ENCODE assay signal across 8 cellular contexts in the genomic region with DNA sequence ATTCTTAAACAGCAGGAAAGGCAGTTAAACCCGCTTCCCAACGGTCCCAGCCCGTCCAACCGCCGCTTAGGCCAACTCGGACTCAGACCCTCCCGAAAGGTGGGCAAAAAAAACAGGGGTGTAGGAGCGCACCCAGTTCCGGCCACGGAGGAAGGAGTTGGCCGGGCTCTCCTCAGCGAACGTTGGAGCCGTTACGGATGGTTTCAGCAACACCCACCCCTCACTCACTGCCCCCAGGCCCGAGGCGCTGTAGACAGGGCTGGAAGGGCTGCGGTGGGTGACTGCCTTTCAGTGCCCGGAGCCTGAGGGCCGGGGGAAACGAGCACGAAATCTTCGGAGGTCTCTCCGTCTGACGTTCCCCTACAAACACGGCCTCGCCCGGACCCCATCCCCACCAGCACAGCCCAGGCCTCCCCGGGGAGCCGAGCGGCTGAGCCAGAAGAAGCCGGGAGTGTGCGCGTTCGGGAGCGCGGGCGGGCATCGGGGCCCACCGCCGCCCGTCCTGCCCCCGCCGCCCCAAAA. TPM values are rescaled to one million over a fixed set of nuclear protein-coding genes. Genes with fewer than 3 reads are reported as not detected.
DNase-seq lines count a peak whose midpoint lies in the region; ATAC-seq and TF ChIP-seq lines count a peak whose summit lies in the region.

No MANE protein-coding gene starts in this region.

- no peak for TF ChIP-seq EP300 in upper lobe of left lung (IDR thresholded peaks at IDR 0.05)

- H3K36me3 Mint-ChIP-seq in CD14-positive monocyte: peaks cover 0 to 2% of the 10 kb centered on the region in 2 donors
- peaks cover 3% of the 10 kb centered on the region for H3K36me3 Mint-ChIP-seq in activated CD4-positive, alpha-beta memory T cell treated with anti-CD3 and anti-CD28 coated beads for 36 hours
- peaks cover 0 to 12% (median 0%) of the 10 kb centered on the region in 5 donors for H3K36me3 Mint-ChIP-seq in naive thymus-derived CD4-positive, alpha-beta T cell

- TF ChIP-seq POLR2A in esophagus squamous epithelium (IDR thresholded peaks at IDR 0.05): no peak
- no peak for TF ChIP-seq POLR2A in upper lobe of left lung (IDR thresholded peaks at IDR 0.05)

- WGBS in HUES64: under 1% methylated on average over 42 of the region's 44 CpGs
- WGBS in esophagus squamous epithelium, 2 donors: 0% methylated on average over 5 to 9 of the region's 44 CpGs
- 0 to 1% methylated on average over 12 to 28 of the region's 44 CpGs for WGBS in upper lobe of left lung, 2 donors

- H3K27me3 ChIP-seq in HUES64 (ENCODE audit: insufficient read depth, low read length) (peaks cover 12% of the 10 kb centered on the region), esophagus squamous epithelium (no peaks in the 10 kb centered on the region), upper lobe of left lung (no peaks in the 10 kb centered on the region)
- no peaks in the 10 kb centered on the region for H3K27me3 ChIP-seq in naive thymus-derived CD4-positive, alpha-beta T cell (ENCODE audit: control insufficient read depth in 2 of 2, insufficient read depth in 2 of 2, low read length in 2 of 2)

- CTCF ChIA-PET in activated CD4-positive, alpha-beta memory T cell treated with anti-CD3 and anti-CD28 coated beads for 36 hours (lab: Charles Lee): no interaction called here
- CTCF ChIA-PET in naive thymus-derived CD4-positive, alpha-beta T cell (lab: Charles Lee): no interaction called here

- no peak for TF ChIP-seq CTCF in CD14-positive monocyte (IDR thresholded peaks at IDR 0.05)
- TF ChIP-seq CTCF in esophagus squamous epithelium (IDR thresholded peaks at IDR 0.05): no peak
- no peak for TF ChIP-seq CTCF in upper lobe of left lung (IDR thresholded peaks at IDR 0.05)

- ATAC-seq in naive thymus-derived CD4-positive, alpha-beta T cell: no peak
- ATAC-seq in upper lobe of left lung (ENCODE audit: low FRiP score in 2 of 2) (peak in 1 of 2 donors; percentile 0), GM19467 (IDR thresholded peaks at IDR 0.05; ENCODE audit: unreplicated experiment) (no peak)

- H3K4me1 ChIP-seq in HUES64 (ENCODE audit: insufficient read depth, low read length) (peaks cover 53% of the 10 kb centered on the region), esophagus squamous epithelium (peaks cover 7 to 80% (median 29%) of the 10 kb centered on the region in 3 donors), upper lobe of left lung (peaks cover 29 to 52% (median 43%) of the 10 kb centered on the region in 4 donors)
- peaks cover 19 to 24% of the 10 kb centered on the region in 2 donors for H3K4me1 ChIP-seq in naive thymus-derived CD4-positive, alpha-beta T cell (ENCODE audit: control insufficient read depth in 2 of 2, insufficient read depth in 2 of 2, low read length in 2 of 2)

- H3K36me3 ChIP-seq in HUES64 (ENCODE audit: insufficient read depth, low read length): no peaks in the 10 kb centered on the region
- H3K36me3 ChIP-seq in esophagus squamous epithelium: no peaks in the 10 kb centered on the region
- peaks cover 0 to 11% (median 0%) of the 10 kb centered on the region in 3 experiments for H3K36me3 ChIP-seq in naive thymus-derived CD4-positive, alpha-beta T cell (ENCODE audit: control insufficient read depth in 2 of 3, insufficient read depth in 3 of 3, low read length in 3 of 3)
- no peaks in the 10 kb centered on the region for H3K36me3 ChIP-seq in upper lobe of left lung

- H3K9me3 ChIP-seq in HUES64 (ENCODE audit: insufficient read depth, low read depth, low read length) (no peaks in the 10 kb centered on the region), esophagus squamous epithelium (no peaks in the 10 kb centered on the region), upper lobe of left lung (no peaks in the 10 kb centered on the region)
- H3K9me3 ChIP-seq in naive thymus-derived CD4-positive, alpha-beta T cell (ENCODE audit: control insufficient read depth in 2 of 3, low read length in 3 of 3): no peaks in the 10 kb centered on the region

- peaks cover 10 to 20% (median 12%) of the 10 kb centered on the region in 3 donors for H3K27me3 Mint-ChIP-seq in CD14-positive monocyte (ENCODE audit: low read depth in 3 of 3)
- no peaks in the 10 kb centered on the region for H3K27me3 Mint-ChIP-seq in activated CD4-positive, alpha-beta memory T cell treated with anti-CD3 and anti-CD28 coated beads for 36 hours
- H3K27me3 Mint-ChIP-seq in naive thymus-derived CD4-positive, alpha-beta T cell: peaks cover 0 to 8% (median 0%) of the 10 kb centered on the region in 5 donors

- H3K9ac ChIP-seq in HUES64 (ENCODE audit: low read depth, low read length): peak overlapping the region; percentile 91

- H3K4me3 Mint-ChIP-seq in CD14-positive monocyte: peak overlapping the region; percentile 87 to 91
- peak overlapping the region; percentile 81 for H3K4me3 Mint-ChIP-seq in activated CD4-positive, alpha-beta memory T cell treated with anti-CD3 and anti-CD28 coated beads for 36 hours
- peak overlapping the region; percentile 83 to 93 (median 89) for H3K4me3 Mint-ChIP-seq in naive thymus-derived CD4-positive, alpha-beta T cell

- DNase-seq in CD14-positive monocyte (ENCODE audit: low spot score): no peak
- peak; percentile 42 for DNase-seq in activated CD4-positive, alpha-beta memory T cell treated with anti-CD3 and anti-CD28 coated beads for 36 hours
- DNase-seq in esophagus squamous epithelium (lab: John Stamatoyannopoulos, UW): no peak
- DNase-seq in naive thymus-derived CD4-positive, alpha-beta T cell: peak in 5 of 9 donors; percentile 4 to 49 (median 15)
- DNase-seq in upper lobe of left lung: peak in 1 of 2 donors; percentile 28
- DNase-seq in NOMO-1 treated with dmso at 0.1 percent for 144 hours (lab: John Stamatoyannopoulos, UW; ENCODE audit: unreplicated experiment): no peak

- POLR2A ChIA-PET in activated CD4-positive, alpha-beta memory T cell treated with anti-CD3 and anti-CD28 coated beads for 36 hours (lab: Charles Lee): no interaction called here
- POLR2A ChIA-PET in naive thymus-derived CD4-positive, alpha-beta T cell (lab: Charles Lee): no interaction called here

- H3K27ac Mint-ChIP-seq in CD14-positive monocyte: peak overlapping the region in 5 of 7 donors; percentile 37 to 84 (median 53)
- peak overlapping the region; percentile 95 for H3K27ac Mint-ChIP-seq in activated CD4-positive, alpha-beta memory T cell treated with anti-CD3 and anti-CD28 coated beads for 36 hours
- peak overlapping the region; percentile 69 to 94 (median 85) for H3K27ac Mint-ChIP-seq in naive thymus-derived CD4-positive, alpha-beta T cell

- no peaks in the 10 kb centered on the region for H3K9me3 Mint-ChIP-seq in CD14-positive monocyte
- no peaks in the 10 kb centered on the region for H3K9me3 Mint-ChIP-seq in activated CD4-positive, alpha-beta memory T cell treated with anti-CD3 and anti-CD28 coated beads for 36 hours
- peaks cover 0 to 2% (median 0%) of the 10 kb centered on the region in 11 donors for H3K9me3 Mint-ChIP-seq in naive thymus-derived CD4-positive, alpha-beta T cell

- intact Hi-C loops in CD14-positive monocyte (cut with micrococcal nuclease) (loop anchor here in 1 of 2 donors (5.0 kb wide), 2 partner anchors 80 to 160 kb away; partner anchors contain the start of genes CYB5R1 and RABIF), esophagus squamous epithelium (cut with DNase I) (no loop called here)
- intact Hi-C loops in activated CD4-positive, alpha-beta memory T cell treated with anti-CD3 and anti-CD28 coated beads for 36 hours (cut with micrococcal nuclease): loop anchor here (1.0 to 5.0 kb wide), 4 partner anchors 82 to 1605 kb away; partner anchors contain the start of genes PPP1R12B, PPP1R15B, RABIF and TMEM183A
- intact Hi-C loops in naive thymus-derived CD4-positive, alpha-beta T cell (cut with micrococcal nuclease): loop anchor here (2.0 to 10.0 kb wide), 7 partner anchors 26 to 518 kb away; partner anchors contain the start of genes BTG2 (in 1 of the 2), PPP1R12B (in 1 of the 2) and UBE2T (in 1 of the 2)

- H3K4me1 Mint-ChIP-seq in CD14-positive monocyte: peaks cover 58% of the 10 kb centered on the region
- peaks cover 65% of the 10 kb centered on the region for H3K4me1 Mint-ChIP-seq in activated CD4-positive, alpha-beta memory T cell treated with anti-CD3 and anti-CD28 coated beads for 36 hours (ENCODE audit: low read depth)
- H3K4me1 Mint-ChIP-seq in naive thymus-derived CD4-positive, alpha-beta T cell: peaks cover 39 to 74% (median 62%) of the 10 kb centered on the region in 7 donors

- H3K4me3 ChIP-seq in HUES64 (ENCODE audit: low read length) (peak overlapping the region; percentile 95), esophagus squamous epithelium (peak overlapping the region; percentile 79 to 88 (median 80)), upper lobe of left lung (peak overlapping the region; percentile 50 to 99 (median 78))
- H3K4me3 ChIP-seq in naive thymus-derived CD4-positive, alpha-beta T cell (ENCODE audit: low read length): peak overlapping the region; percentile 79

- H3K27ac ChIP-seq in HUES64 (ENCODE audit: low read depth, low read length) (peak overlapping the region; percentile 35), esophagus squamous epithelium (peak overlapping the region; percentile 90 to 95 (median 94)), upper lobe of left lung (peak overlapping the region; percentile 81 to 94 (median 92))
- H3K27ac ChIP-seq in naive thymus-derived CD4-positive, alpha-beta T cell (ENCODE audit: low read depth, low read length): peak overlapping the region; percentile 72

RNA-seq across cellular contexts. Expression of gene KDM5B, which starts 1.3 kb away (rescaled TPM):
- 10 to 100 TPM in 1 of 2 donors, 1 to 10 TPM in 1; 3.4 to 10.6 TPM for polyA plus RNA-seq in CD14-positive monocyte
- 57.9 TPM for polyA plus RNA-seq in HUES64 (2013, experiment 1 of 2)
- polyA plus RNA-seq in HUES64 (2013, experiment 2 of 2): 69.9 TPM
- 10 to 100 TPM; 38.4 to 39.4 TPM for total RNA-seq in activated CD4-positive, alpha-beta memory T cell treated with anti-CD3 and anti-CD28 coated beads for 36 hours
- total RNA-seq in esophagus squamous epithelium: 10 to 100 TPM; 41.2 to 88.9 (median 60.3) TPM
- total RNA-seq in naive thymus-derived CD4-positive, alpha-beta T cell: 100 to 1,000 TPM in 1 of 5 experiments, 10 to 100 TPM in 4; 55.2 to 105 (median 70.1) TPM
- polyA plus RNA-seq in naive thymus-derived CD4-positive, alpha-beta T cell: 10 to 100 TPM; 16.1 to 18.3 TPM
- 100 to 1,000 TPM in 1 of 6 donors, 10 to 100 TPM in 5; 42.2 to 102 (median 51.6) TPM for total RNA-seq in upper lobe of left lung

RNA-seq across cellular contexts. Expression of gene PCAT6, which starts 3.8 kb away (rescaled TPM):
- polyA plus RNA-seq in CD14-positive monocyte: not detected
- polyA plus RNA-seq in HUES64 (2013, experiment 1 of 2): 2.2 TPM
- 3.7 TPM for polyA plus RNA-seq in HUES64 (2013, experiment 2 of 2)
- under 1 TPM; 0.76 to 0.77 TPM for total RNA-seq in activated CD4-positive, alpha-beta memory T cell treated with anti-CD3 and anti-CD28 coated beads for 36 hours
- 1 to 10 TPM in 2 of 4 donors, under 1 TPM in 2; 0.57 to 1.2 (median 1.1) TPM for total RNA-seq in esophagus squamous epithelium
- total RNA-seq in naive thymus-derived CD4-positive, alpha-beta T cell: 1 to 10 TPM in 2 of 5 experiments, under 1 TPM in 2, not detected in 1; 0.70 to 1.5 (median 0.94) TPM
- not detected for polyA plus RNA-seq in naive thymus-derived CD4-positive, alpha-beta T cell
- 1 to 10 TPM in 3 of 6 donors, under 1 TPM in 1, not detected in 2; 0.86 to 3.8 (median 1.6) TPM for total RNA-seq in upper lobe of left lung

Comparison
In these comparisons a context has a peak if more than half of its experiments do, and no peak if none do; other contexts are left out.
1. DNase-seq: peak in activated CD4-positive, alpha-beta memory T cell treated with anti-CD3 and anti-CD28 coated beads for 36 hours (single experiment) and naive thymus-derived CD4-positive, alpha-beta T cell (5 of 9); none in CD14-positive monocyte (single experiment), esophagus squamous epithelium (single experiment) and NOMO-1 treated with dmso at 0.1 percent for 144 hours (single experiment).
2. H3K27ac ChIP-seq: peak in every context shown above with its lines; median percentile 94 in esophagus squamous epithelium; 92 in upper lobe of left lung; 72 in naive thymus-derived CD4-positive, alpha-beta T cell; 35 in HUES64.
3. Peak in every context shown above with its lines, with median percentiles within 50 percentile points of each other: H3K27ac Mint-ChIP-seq, H3K4me3 Mint-ChIP-seq and H3K4me3 ChIP-seq.